Comparison of ENCODE assay signal across 18 cellular contexts in genomic region chr2:49971453-49971852, GRCh38.
"Had no signal": no experiment of that assay in that cellular context is flagged by ENCODE, and none has a peak within 500 bp of the region (broad histone marks: within the 10 kb centered on the region; RNA-seq: fewer than 3 reads in every experiment).

No MANE protein-coding gene starts in this region.

- DNase-seq: dermis blood vessel endothelial cell; effector memory CD4-positive, alpha-beta T cell; foreskin keratinocyte; gastrocnemius medialis; heart left ventricle; hypothalamus; left cardiac atrium; left lung; left ventricle myocardium superior; lower lobe of right lung; mesenchymal stem cell; mucosa of descending colon; naive B cell; naive thymus-derived CD8-positive, alpha-beta T cell had no signal

- ATAC-seq: foreskin keratinocyte; gastrocnemius medialis; heart left ventricle; left cardiac atrium; left lung; left ventricle myocardium superior; lower lobe of right lung; mucosa of descending colon; naive thymus-derived CD8-positive, alpha-beta T cell had no signal

- FAIRE-seq: colon, endothelial cell of umbilical vein, islet of Langerhans, keratinocyte had no signal
